9 cellular contexts compared by ENCODE assay signal in genomic region chr1:154812911-154813816, GRCh38. TPM values are rescaled to one million over a fixed set of nuclear protein-coding genes. Genes with fewer than 3 reads are reported as not detected.
DNase-seq lines count a peak whose midpoint lies in the region; TF ChIP-seq lines count a peak whose summit lies in the region.
"Had no signal": no experiment of that assay in that cellular context is flagged by ENCODE, and none has a peak within 500 bp of the region (broad histone marks: within the 10 kb centered on the region; RNA-seq: fewer than 3 reads in every experiment).

No MANE protein-coding gene starts in this region.

- no peak overlapping the region for H3K4me3 ChIP-seq in A673 (ENCODE audit: low read depth, low read length, poor library complexity, severe bottlenecking)
- H3K4me3 ChIP-seq: SJSA1 had no signal

- CTCF ChIA-PET in A673 (lab: Charles Lee), result no interaction called here

- no peaks in the 10 kb centered on the region for H3K9me3 ChIP-seq in A673 (ENCODE audit: low read depth, low read length, poor library complexity, severe bottlenecking)
- H3K9me3 ChIP-seq: SJSA1 had no signal

- BruUV-seq in A673 (replicated peaks; lab: Mats Ljungman, UMichigan), result no TSS peak

- no peaks in the 10 kb centered on the region for H3K27me3 ChIP-seq in A673 (replicated peaks; ENCODE audit: insufficient read depth, low read depth, low read length, poor library complexity)

- POLR2A ChIA-PET in A673 (lab: Charles Lee; ENCODE audit: low non-redundant PET), result interaction anchor here (0.6 kb wide), 1 partner anchor 24 kb away, joined by 4 read pairs; no protein-coding TSS in a partner anchor

- DNase-seq in A673 (ENCODE audit: low spot score) (peak; percentile 50), NCI-H187 (lab: John Stamatoyannopoulos, UW) (peak; percentile 68 to 75), T47D (ENCODE audit: low read depth in 1 of 2, low spot score in 1 of 2) (peak; percentile 23 to 63), left kidney (ENCODE audit: low read depth, low spot score) (peak; percentile 83), HuH-7.5 (ENCODE audit: low spot score) (no peak), NCI-H1048 (lab: John Stamatoyannopoulos, UW) (no peak), CD1c-positive myeloid dendritic cell (ENCODE audit: extremely low spot score) (no peak)
- no peak for DNase-seq in activated naive CD4-positive, alpha-beta T cell (lab: John Stamatoyannopoulos, UW)

- H3K4me1 ChIP-seq in A673 (ENCODE audit: insufficient read depth, low read length, poor library complexity, severe bottlenecking), result peaks cover 25% of the 10 kb centered on the region
- H3K4me1 ChIP-seq: SJSA1 had no signal

- in situ Hi-C loops in T47D (cut with HindIII; ENCODE audit: low pct_unique_long_range_greater_than_20kb, low sequenced_read_pairs), result no loop called here

- intact Hi-C loops in A673 (cut with micrococcal nuclease; ENCODE audit: unreplicated experiment), result no loop called here

- TF ChIP-seq CTCF in A673 (conservative IDR thresholded peaks at IDR 0.05; ENCODE audit: low read depth, low read length), result no peak

- H3K36me3 ChIP-seq in A673 (ENCODE audit: insufficient read depth, low read length, poor library complexity, severe bottlenecking), result no peaks in the 10 kb centered on the region
- H3K36me3 ChIP-seq: SJSA1 had no signal

- H3K27ac ChIP-seq in A673 (ENCODE audit: low read depth, low read length, poor library complexity, severe bottlenecking), result no peak overlapping the region
- H3K27ac ChIP-seq: SJSA1 had no signal

RNA-seq across cellular contexts. Expression of gene KCNN3, which starts 56.9 kb away (rescaled TPM):
- 0.73 and 1.5 TPM in 2 replicates for total RNA-seq in A673 (2021)
- total RNA-seq: SJSA1 had no signal

Comparison
In these comparisons a context has a peak if more than half of its experiments do, and no peak if none do; other contexts are left out.
1. DNase-seq: peak in A673 (single experiment), NCI-H187 (2 of 2), T47D (2 of 2) and left kidney (single experiment); none in HuH-7.5 (single experiment), NCI-H1048 (single experiment), CD1c-positive myeloid dendritic cell (single experiment) and activated naive CD4-positive, alpha-beta T cell (0 of 4).